In the genomic region with DNA sequence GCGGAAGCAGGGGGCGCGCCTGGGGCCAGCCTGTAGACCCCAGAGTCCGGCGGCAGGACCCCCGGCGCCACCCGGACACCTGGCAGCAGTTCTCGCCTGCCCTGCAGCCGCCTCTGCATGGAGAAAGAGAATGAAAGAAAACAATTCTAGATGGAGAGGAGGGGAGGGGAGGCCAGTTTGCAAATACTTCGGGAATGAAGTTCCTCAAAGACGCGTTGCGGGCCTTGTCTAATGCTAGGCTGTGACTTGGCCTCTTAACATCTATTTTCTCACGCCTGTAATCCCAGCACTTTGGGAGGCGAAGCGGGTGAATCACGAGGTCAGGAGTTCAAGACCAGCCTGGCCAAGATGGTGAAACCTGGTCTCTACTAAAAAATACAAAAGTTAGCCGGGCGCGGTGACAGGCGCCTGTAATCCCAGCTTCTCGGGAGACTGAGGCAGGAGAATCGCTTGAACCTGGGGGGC, we compare ENCODE assay signal across 9 cellular contexts. TPM values are rescaled to one million over a fixed set of nuclear protein-coding genes. Genes with fewer than 3 reads are reported as not detected.
A peak's percentile ranks its signal among the peaks of the same experiment; 100 is the strongest.
DNase-seq lines count a peak whose midpoint lies in the region; ATAC-seq and TF ChIP-seq lines count a peak whose summit lies in the region.
"Had no signal": no experiment of that assay in that cellular context is flagged by ENCODE, and none has a peak within 500 bp of the region (broad histone marks: within the 10 kb centered on the region; RNA-seq: fewer than 3 reads in every experiment).

No MANE protein-coding gene starts in this region.

- no peak for TF ChIP-seq EP300 in transverse colon (IDR thresholded peaks at IDR 0.05; ENCODE audit: low read depth)

- H3K4me3 Mint-ChIP-seq in activated naive CD4-positive, alpha-beta T cell treated with anti-CD3 and anti-CD28 coated beads, Interleukin-2, amount 10 ng/mL, durations not matched to agents 7 days and 5 days, result peak overlapping the region; percentile 24

- no peaks in the 10 kb centered on the region for H3K9me3 Mint-ChIP-seq in activated naive CD4-positive, alpha-beta T cell treated with anti-CD3 and anti-CD28 coated beads, Interleukin-2, amount 10 ng/mL, durations not matched to agents 7 days and 5 days
- H3K9me3 Mint-ChIP-seq: CD8-positive, alpha-beta T cell had no signal

- no peaks in the 10 kb centered on the region for H3K9me3 ChIP-seq in lower lobe of right lung
- H3K9me3 ChIP-seq in transverse colon, result no peaks in the 10 kb centered on the region

- H3K27me3 Mint-ChIP-seq in activated naive CD4-positive, alpha-beta T cell treated with anti-CD3 and anti-CD28 coated beads, Interleukin-2, amount 10 ng/mL, durations not matched to agents 7 days and 5 days, result peaks cover 93% of the 10 kb centered on the region

- H3K27ac Mint-ChIP-seq in activated naive CD4-positive, alpha-beta T cell treated with anti-CD3 and anti-CD28 coated beads, Interleukin-2, amount 10 ng/mL, durations not matched to agents 7 days and 5 days, result no peak overlapping the region
- H3K27ac Mint-ChIP-seq: CD8-positive, alpha-beta T cell had no signal

- no peak overlapping the region for H3K27ac ChIP-seq in lower lobe of right lung
- H3K27ac ChIP-seq in transverse colon, result no peak overlapping the region

- 16% methylated on average over 24 of the region's 24 CpGs; no CpG with 5 or more reads in 1 of the 2 donors for WGBS in transverse colon (ENCODE audit: low coverage in 1 of 2), 2 donors

- CTCF ChIA-PET in activated naive CD4-positive, alpha-beta T cell treated with anti-CD3 and anti-CD28 coated beads, Interleukin-2, amount 10 ng/mL, durations not matched to agents 7 days and 5 days (lab: Charles Lee), result interaction anchor here (1.3 to 1.5 kb wide), 3 partner anchors 9 to 379 kb away, joined by 3 to 5 read pairs (median 4); no protein-coding TSS in a partner anchor

- H3K4me1 Mint-ChIP-seq in activated naive CD4-positive, alpha-beta T cell treated with anti-CD3 and anti-CD28 coated beads, Interleukin-2, amount 10 ng/mL, durations not matched to agents 7 days and 5 days, result peaks cover 29% of the 10 kb centered on the region

- no peaks in the 10 kb centered on the region for H3K36me3 Mint-ChIP-seq in activated naive CD4-positive, alpha-beta T cell treated with anti-CD3 and anti-CD28 coated beads, Interleukin-2, amount 10 ng/mL, durations not matched to agents 7 days and 5 days
- H3K36me3 Mint-ChIP-seq: CD8-positive, alpha-beta T cell had no signal

- no peak for DNase-seq in activated naive CD4-positive, alpha-beta T cell treated with anti-CD3 and anti-CD28 coated beads, Interleukin-2, amount 10 ng/mL, durations not matched to agents 7 days and 5 days
- no peak for DNase-seq in activated naive CD4-positive, alpha-beta T cell treated with anti-CD3 and anti-CD28 coated beads, Interleukin-2, amount 50 U/mL, for 16 hours
- DNase-seq in cardiac fibroblast (ENCODE audit: low read depth in 2 of 2) (peak in 1 of 2 donors; percentile 41), lower lobe of right lung (peak; percentile 21), transverse colon (no peak), GM19240 (ENCODE audit: insufficient read length, low spot score) (no peak), NCI-H2196 treated with DMSO at 0.1 percent for 48 hours (lab: John Stamatoyannopoulos, UW; ENCODE audit: unreplicated experiment) (no peak)
- no peak for DNase-seq in activated effector memory CD4-positive, alpha-beta T cell treated with Interleukin-2 at 50 U/mL for 16 hours
- DNase-seq: CD8-positive, alpha-beta T cell had no signal

- H3K4me1 ChIP-seq in lower lobe of right lung, result peaks cover 29% of the 10 kb centered on the region
- peaks cover 5 to 43% (median 33%) of the 10 kb centered on the region in 4 donors for H3K4me1 ChIP-seq in transverse colon

- TF ChIP-seq CTCF in cardiac fibroblast (IDR thresholded peaks at IDR 0.05; ENCODE audit: low read depth, low read length) (no peak), lower lobe of right lung (IDR thresholded peaks at IDR 0.05) (no peak), transverse colon (IDR thresholded peaks at IDR 0.05) (no peak)

- intact Hi-C loops in lower lobe of right lung (cut with DNase I), result no loop called here
- intact Hi-C loops in transverse colon (cut with DNase I; ENCODE audit: low total_unique reads), result no loop called here

- H3K4me3 ChIP-seq in cardiac fibroblast (replicated peaks in 1 of 2; ENCODE audit: low read depth in 2 of 2, low read length in 2 of 2), result peak overlapping the region; percentile 14 to 36
- H3K4me3 ChIP-seq in lower lobe of right lung, result peak overlapping the region; percentile 46
- peak overlapping the region in 3 of 4 donors; percentile 36 to 61 (median 49) for H3K4me3 ChIP-seq in transverse colon

- TF ChIP-seq POLR2A in transverse colon (IDR thresholded peaks at IDR 0.05), result no peak

- in situ Hi-C loops in transverse colon (cut with MboI; ENCODE audit: low pct_ligation_motif_present in 1 of 4, low pct_unique_long_range_greater_than_20kb in 1 of 4, low sequenced_read_pairs in 3 of 4), result loop anchor here in 3 of 4 donors (25.0 kb wide), 2 partner anchors 339 to 364 kb away; no protein-coding TSS in a partner anchor

- H3K36me3 ChIP-seq in lower lobe of right lung (no peaks in the 10 kb centered on the region), transverse colon (no peaks in the 10 kb centered on the region)

- no peak for ATAC-seq in lower lobe of right lung
- ATAC-seq: CD8-positive, alpha-beta T cell had no signal

- H3K27me3 ChIP-seq in lower lobe of right lung (ENCODE audit: low read depth) (peaks cover 88% of the 10 kb centered on the region), transverse colon (peaks cover 91% of the 10 kb centered on the region)

RNA-seq across cellular contexts. Expression of a gene that starts 2.1 kb away (rescaled TPM):
- total RNA-seq in lower lobe of right lung (0.41 TPM), transverse colon (1 to 10 TPM in 3 of 4 donors, under 1 TPM in 1; 1.00 to 9.2 (median 6.3) TPM)
- total RNA-seq: CD8-positive, alpha-beta T cell had no signal
